ENCODE assay signal across 15 cellular contexts in the genomic region with DNA sequence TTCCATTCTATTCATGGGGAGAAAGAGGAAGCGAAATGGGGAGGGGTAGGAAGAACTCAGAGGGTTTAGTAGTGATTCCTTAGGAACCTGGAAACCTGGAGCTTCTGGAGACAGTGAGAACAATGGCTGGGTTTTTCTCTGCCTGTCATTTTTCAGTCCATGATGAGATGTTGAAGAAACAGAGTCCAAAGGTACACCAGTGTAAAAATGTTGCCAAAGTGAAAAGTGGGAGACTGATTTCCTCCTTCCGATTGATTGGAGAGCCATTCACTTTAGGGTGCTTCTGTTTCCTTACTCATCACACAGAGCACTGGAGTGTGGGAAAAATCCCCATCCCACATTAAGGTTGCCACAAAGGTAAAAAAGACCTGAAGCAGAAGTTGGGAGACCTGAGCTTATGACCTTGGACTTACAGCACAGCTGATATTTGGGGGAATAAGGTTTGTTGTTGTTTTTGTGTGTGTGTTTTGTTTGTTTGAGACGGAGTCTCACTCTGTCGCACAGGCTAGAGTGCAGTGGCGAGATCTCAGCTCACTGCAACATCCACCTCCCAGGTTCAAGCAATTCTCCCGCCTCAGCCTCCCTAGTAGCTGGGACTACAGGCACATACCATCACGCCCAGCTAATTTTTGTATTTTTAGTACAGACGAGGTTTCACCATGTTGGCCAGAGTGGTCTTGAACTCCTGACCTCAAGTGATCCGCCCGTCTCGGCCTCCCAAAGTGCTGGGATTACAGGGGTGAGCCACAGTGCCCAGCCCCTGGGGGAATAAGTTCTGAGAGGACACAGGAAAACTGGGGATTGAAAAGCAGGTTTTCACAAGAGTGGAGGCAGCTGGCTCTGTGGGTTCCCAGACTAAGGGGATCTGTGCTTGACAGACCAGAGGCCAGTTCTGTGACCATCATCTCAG. TPM values are rescaled to one million over a fixed set of nuclear protein-coding genes. Genes with fewer than 3 reads are reported as not detected.
DNase-seq lines count a peak whose midpoint lies in the region; ATAC-seq and TF ChIP-seq lines count a peak whose summit lies in the region.
"Had no signal": no experiment of that assay in that cellular context is flagged by ENCODE, and none has a peak within 500 bp of the region (broad histone marks: within the 10 kb centered on the region; RNA-seq: fewer than 3 reads in every experiment).

No MANE protein-coding gene starts in this region.

- peaks cover 9 to 12% of the 10 kb centered on the region in 2 donors for H3K36me3 Mint-ChIP-seq in activated naive CD4-positive, alpha-beta T cell treated with anti-CD3 and anti-CD28 coated beads, Interleukin-2, amount 50 U/mL, for 72 hours
- H3K36me3 Mint-ChIP-seq in activated naive CD4-positive, alpha-beta T cell treated with anti-CD3 and anti-CD28 coated beads for 36 hours (ENCODE audit: low read depth), result peaks cover 3% of the 10 kb centered on the region
- H3K36me3 Mint-ChIP-seq in activated naive CD8-positive, alpha-beta T cell treated with anti-CD3 and anti-CD28 coated beads for 36 hours, result peaks cover 2% of the 10 kb centered on the region

- peak overlapping the region; percentile 82 for H2AK5ac ChIP-seq in mesenchymal stem cell (ENCODE audit: low read length, severe bottlenecking)

- H2BK120ac ChIP-seq in mesenchymal stem cell (ENCODE audit: low read depth, low read length), result no peak overlapping the region

- H3K27ac ChIP-seq in mesenchymal stem cell (ENCODE audit: low read length, poor library complexity, severe bottlenecking) (no peak overlapping the region), upper lobe of left lung (peak overlapping the region in 3 of 4 donors; percentile 86 to 88 (median 88))

- TF ChIP-seq CTCF in upper lobe of left lung (IDR thresholded peaks at IDR 0.05), result no peak

- TF ChIP-seq POLR2A in upper lobe of left lung (IDR thresholded peaks at IDR 0.05), result no peak

- WGBS in mesenchymal stem cell, result 94% methylated on average over 9 of the region's 11 CpGs
- 87 to 93% methylated on average over 9 to 11 of the region's 11 CpGs for WGBS in upper lobe of left lung, 2 donors

- H3K23ac ChIP-seq in mesenchymal stem cell (ENCODE audit: low read length in 2 of 2), result no peak overlapping the region

- H2BK5ac ChIP-seq in mesenchymal stem cell (ENCODE audit: low read depth, low read length, poor library complexity, severe bottlenecking), result no peak overlapping the region

- no peaks in the 10 kb centered on the region for H3K9me3 Mint-ChIP-seq in activated naive CD4-positive, alpha-beta T cell treated with anti-CD3 and anti-CD28 coated beads, Interleukin-2, amount 50 U/mL, for 72 hours
- H3K9me3 Mint-ChIP-seq in activated naive CD4-positive, alpha-beta T cell treated with anti-CD3 and anti-CD28 coated beads for 36 hours, result no peaks in the 10 kb centered on the region
- H3K9me3 Mint-ChIP-seq in activated naive CD8-positive, alpha-beta T cell treated with anti-CD3 and anti-CD28 coated beads for 36 hours, result no peaks in the 10 kb centered on the region

- H3K18ac ChIP-seq in mesenchymal stem cell (ENCODE audit: low read depth in 1 of 2, low read length in 2 of 2), result no peak overlapping the region

- H2BK15ac ChIP-seq in mesenchymal stem cell (ENCODE audit: low read depth, poor library complexity, severe bottlenecking), result no peak overlapping the region

- H3K4me2 ChIP-seq in mesenchymal stem cell (ENCODE audit: low read length, poor library complexity, severe bottlenecking), result no peak overlapping the region

- H3K14ac ChIP-seq in mesenchymal stem cell (ENCODE audit: low read length in 2 of 2), result no peak overlapping the region

- H3K4me1 ChIP-seq in mesenchymal stem cell (ENCODE audit: control insufficient read depth, insufficient read depth, low read depth, low read length) (peaks cover 8% of the 10 kb centered on the region), upper lobe of left lung (peaks cover 24 to 31% (median 29%) of the 10 kb centered on the region in 4 donors)

- H3K9me3 ChIP-seq in mesenchymal stem cell (ENCODE audit: control insufficient read depth, low read length), result no peaks in the 10 kb centered on the region
- H3K9me3 ChIP-seq in upper lobe of left lung, result no peaks in the 10 kb centered on the region

- H4K91ac ChIP-seq in mesenchymal stem cell (ENCODE audit: low read length), result no peak overlapping the region

- H3K4me1 Mint-ChIP-seq in activated naive CD4-positive, alpha-beta T cell treated with anti-CD3 and anti-CD28 coated beads for 36 hours (ENCODE audit: low read depth), result peaks cover 24% of the 10 kb centered on the region
- H3K4me1 Mint-ChIP-seq in activated naive CD8-positive, alpha-beta T cell treated with anti-CD3 and anti-CD28 coated beads for 36 hours, result peaks cover 20% of the 10 kb centered on the region

- no peak overlapping the region for H3K4me3 Mint-ChIP-seq in activated naive CD4-positive, alpha-beta T cell treated with anti-CD3 and anti-CD28 coated beads for 36 hours
- H3K4me3 Mint-ChIP-seq in activated naive CD8-positive, alpha-beta T cell treated with anti-CD3 and anti-CD28 coated beads for 36 hours, result no peak overlapping the region

- H2BK12ac ChIP-seq in mesenchymal stem cell (ENCODE audit: low read length in 2 of 2), result no peak overlapping the region

- H3K79me1 ChIP-seq in mesenchymal stem cell (replicated peaks; ENCODE audit: low read length, poor library complexity, severe bottlenecking), result peaks cover under 1% of the 10 kb centered on the region

- peak overlapping the region; percentile 27 for H2AFZ ChIP-seq in mesenchymal stem cell (ENCODE audit: low read depth, low read length)

- H3K36me3 ChIP-seq in mesenchymal stem cell (ENCODE audit: control insufficient read depth in 1 of 2, insufficient read depth in 2 of 2, low read depth in 1 of 2, low read length in 2 of 2) (no peaks in the 10 kb centered on the region), upper lobe of left lung (no peaks in the 10 kb centered on the region)

- H4K8ac ChIP-seq in mesenchymal stem cell (ENCODE audit: low read length), result no peak overlapping the region

- CTCF ChIA-PET in activated naive CD4-positive, alpha-beta T cell treated with anti-CD3 and anti-CD28 coated beads for 36 hours (lab: Charles Lee), result interaction anchor here (0.6 to 5.7 kb wide), 14 partner anchors 12 to 458 kb away, joined by 3 to 192 read pairs (median 4); partner anchors contain the start of gene ARL4D

- no peaks in the 10 kb centered on the region for H3K27me3 Mint-ChIP-seq in activated naive CD4-positive, alpha-beta T cell treated with anti-CD3 and anti-CD28 coated beads for 36 hours (ENCODE audit: low read depth)
- no peaks in the 10 kb centered on the region for H3K27me3 Mint-ChIP-seq in activated naive CD8-positive, alpha-beta T cell treated with anti-CD3 and anti-CD28 coated beads for 36 hours

- peak overlapping the region; percentile 5 to 96 for H3K27ac Mint-ChIP-seq in activated naive CD4-positive, alpha-beta T cell treated with anti-CD3 and anti-CD28 coated beads, Interleukin-2, amount 50 U/mL, for 72 hours
- no peak overlapping the region for H3K27ac Mint-ChIP-seq in activated naive CD4-positive, alpha-beta T cell treated with anti-CD3 and anti-CD28 coated beads for 36 hours
- H3K27ac Mint-ChIP-seq in activated naive CD8-positive, alpha-beta T cell treated with anti-CD3 and anti-CD28 coated beads for 36 hours, result peak overlapping the region; percentile 56

- ATAC-seq in activated naive CD4-positive, alpha-beta T cell treated with anti-CD3 and anti-CD28 coated beads, Interleukin-2, amount 50 U/mL, for 72 hours, result no peak
- ATAC-seq in upper lobe of left lung (ENCODE audit: low FRiP score in 2 of 2) (no peak), HG02981 (IDR thresholded peaks at IDR 0.05; ENCODE audit: unreplicated experiment) (no peak)

- DNase-seq in activated naive CD4-positive, alpha-beta T cell treated with anti-CD3 and anti-CD28 coated beads, Interleukin-2, amount 50 U/mL, for 72 hours (ENCODE audit: low spot score in 2 of 2), result no peak
- DNase-seq in activated naive CD4-positive, alpha-beta T cell treated with anti-CD3 and anti-CD28 coated beads for 36 hours, result no peak
- no peak for DNase-seq in activated naive CD8-positive, alpha-beta T cell treated with anti-CD3 and anti-CD28 coated beads for 36 hours
- DNase-seq in mesenchymal stem cell, result no peak
- no peak for DNase-seq in upper lobe of left lung
- DNase-seq in UCSD-AML1 (lab: John Stamatoyannopoulos, UW; ENCODE audit: unreplicated experiment), result no peak
- no peak for DNase-seq in SK-N-DZ (ENCODE audit: low spot score)
- DNase-seq: activated CD8-positive, alpha-beta memory T cell treated with anti-CD3 and anti-CD28 coated beads for 24 hours; central memory CD4-positive, alpha-beta T cell; DMS 273 treated with DMSO at 0.1 percent for 48 hours; erythroblast; NCI-H1417; NCI-H446 treated with DMSO at 0.1 percent for 48 hours; occipital lobe had no signal

- no peak overlapping the region for H3K4ac ChIP-seq in mesenchymal stem cell (ENCODE audit: low read depth in 1 of 2, low read length in 2 of 2)

- H3K27me3 ChIP-seq in mesenchymal stem cell (ENCODE audit: control insufficient read depth in 1 of 2, insufficient read depth in 1 of 2, low read length in 2 of 2), result no peaks in the 10 kb centered on the region
- H3K27me3 ChIP-seq in upper lobe of left lung, result no peaks in the 10 kb centered on the region

- H3K9ac ChIP-seq in mesenchymal stem cell (ENCODE audit: low read length), result peak overlapping the region; percentile 84

- no peak for TF ChIP-seq EP300 in upper lobe of left lung (IDR thresholded peaks at IDR 0.05)

- H3K4me3 ChIP-seq in mesenchymal stem cell (ENCODE audit: insufficient read depth in 1 of 2, low read depth in 1 of 2, low read length in 2 of 2), result no peak overlapping the region
- no peak overlapping the region for H3K4me3 ChIP-seq in upper lobe of left lung

- intact Hi-C loops in activated naive CD4-positive, alpha-beta T cell treated with anti-CD3 and anti-CD28 coated beads for 36 hours (cut with micrococcal nuclease), result loop anchor here (1.0 to 10.0 kb wide), 6 partner anchors 88 to 532 kb away; partner anchors contain the start of genes IFI35 and TMEM101

RNA-seq across cellular contexts. Expression of gene DHX8, which starts 1.4 kb away (rescaled TPM):
- 10 to 100 TPM; 42.6 to 71.0 TPM for total RNA-seq in activated naive CD4-positive, alpha-beta T cell treated with anti-CD3 and anti-CD28 coated beads, Interleukin-2, amount 50 U/mL, for 72 hours
- 10 to 100 TPM; 46.2 to 46.3 TPM for total RNA-seq in activated naive CD4-positive, alpha-beta T cell treated with anti-CD3 and anti-CD28 coated beads for 36 hours
- 10 to 100 TPM; 48.6 to 56.7 TPM for total RNA-seq in activated naive CD8-positive, alpha-beta T cell treated with anti-CD3 and anti-CD28 coated beads for 36 hours
- polyA plus RNA-seq in mesenchymal stem cell (2013, experiment 1 of 2), result 28.3 TPM
- 28.4 TPM for polyA plus RNA-seq in mesenchymal stem cell (2013, experiment 2 of 2)
- total RNA-seq in upper lobe of left lung, result 10 to 100 TPM; 23.1 to 54.0 (median 41.3) TPM
- 45.6 and 46.0 TPM in 2 replicates for polyA plus RNA-seq in SK-N-DZ (2014; cell fraction: cytosol; rRNA removed)
- polyA plus RNA-seq in SK-N-DZ (2014; cell fraction: nucleus; rRNA removed), result 23.5 and 32.2 TPM in 2 replicates
